8 cellular contexts compared by ENCODE assay signal in the genomic region with DNA sequence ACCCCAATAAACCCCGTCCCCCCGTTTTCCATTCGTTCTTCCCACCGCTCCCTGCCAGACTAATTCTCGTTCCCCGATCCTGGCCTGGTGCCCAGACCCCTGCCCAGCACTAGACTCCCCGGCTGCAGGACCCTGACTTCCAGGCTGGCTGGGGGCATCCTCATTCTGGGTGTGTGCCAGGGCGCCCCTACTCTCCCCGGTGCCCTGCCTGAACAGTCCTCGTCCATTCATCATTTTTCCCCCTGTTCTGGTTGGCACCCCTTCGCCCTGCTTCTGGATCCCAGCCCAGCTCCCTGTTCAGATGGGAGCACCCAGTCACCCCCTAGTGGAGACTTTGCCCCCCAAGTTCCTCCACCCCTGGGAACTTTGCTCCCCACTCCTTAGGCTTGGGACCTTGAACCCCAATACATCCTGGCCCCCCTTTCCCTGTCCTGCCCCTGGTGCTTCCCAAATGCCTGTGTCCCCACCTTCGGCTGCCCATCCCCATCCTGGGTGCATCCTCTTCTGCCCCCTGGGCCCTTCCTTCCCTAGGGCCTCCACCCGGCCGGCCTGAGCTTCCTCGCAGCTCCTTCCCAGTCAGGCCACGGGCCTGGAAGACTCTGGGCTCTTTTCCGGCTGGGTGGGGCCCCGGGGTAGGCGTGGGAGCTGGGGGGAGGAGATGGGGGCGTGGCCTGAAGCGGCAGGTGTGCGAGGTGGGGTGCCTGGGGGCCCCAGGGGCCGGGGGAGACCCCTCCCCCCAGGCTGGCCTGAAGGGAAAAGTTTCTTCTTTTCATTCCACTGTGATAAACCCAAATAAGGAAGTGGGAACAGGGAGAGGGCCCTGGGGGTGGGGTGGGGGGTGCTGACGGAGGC. TPM values are rescaled to one million over a fixed set of nuclear protein-coding genes. Genes with fewer than 3 reads are reported as not detected.
DNase-seq lines count a peak whose midpoint lies in the region; ATAC-seq, FAIRE-seq and TF ChIP-seq lines count a peak whose summit lies in the region.

No MANE protein-coding gene starts in this region.

- H3K4me3 ChIP-seq in AG04449 (ENCODE audit: low read depth, low read length) (peak overlapping the region; percentile 82), epithelial cell of esophagus (ENCODE audit: low read length) (peak overlapping the region; percentile 90)

- TF ChIP-seq POLR2A in GM12892 (IDR thresholded peaks at IDR 0.05; ENCODE audit: low read depth, low read length): no peak

- FAIRE-seq in GM12892 (lab: Jason Lieb, UNC): peak; percentile 66

- CTCF ChIA-PET in AG04449 (lab: Yijun Ruan, JAX): interaction anchor here (0.7 to 10.8 kb wide), 20 partner anchors 9 to 468 kb away, joined by 3 to 224 read pairs (median 8); a partner anchor contains a TSS

- peak overlapping the region; percentile 83 to 94 (median 89) for H3K4me3 Mint-ChIP-seq in naive B cell

- H3K27me3 Mint-ChIP-seq in naive B cell: no peaks in the 10 kb centered on the region

- peaks cover 19 to 34% (median 25%) of the 10 kb centered on the region in 3 donors for H3K4me1 Mint-ChIP-seq in naive B cell

- POLR2A ChIA-PET in AG04449 (lab: Yijun Ruan, JAX): interaction anchor here (0.7 to 1.9 kb wide), 10 partner anchors 9 to 66 kb away, joined by 3 to 18 read pairs (median 5); a partner anchor contains a TSS

- ATAC-seq in SK-N-SH treated with all-trans-retinoic acid at 6 μM for 48 hours (peak; percentile 53), naive B cell (ENCODE audit: low read depth in 2 of 2) (peak in 1 of 2 donors; percentile 5), GM21619 (IDR thresholded peaks at IDR 0.05; ENCODE audit: unreplicated experiment) (no peak)

- peak overlapping the region in 5 of 6 donors; percentile 53 to 94 (median 79) for H3K27ac Mint-ChIP-seq in naive B cell

- no peaks in the 10 kb centered on the region for H3K9me3 Mint-ChIP-seq in naive B cell

- no peaks in the 10 kb centered on the region for H3K36me3 Mint-ChIP-seq in naive B cell

- TF ChIP-seq CTCF in AG04449 (IDR thresholded peaks at IDR 0.05; ENCODE audit: insufficient read depth, low read length, missing control alignments) (peak; percentile 44), epithelial cell of esophagus (IDR thresholded peaks at IDR 0.05; ENCODE audit: insufficient read depth, low read depth, low read length, missing control alignments) (peak; percentile 34)

- no peak for DNase-seq in AG04449 (ENCODE audit: low read depth, low spot score)
- DNase-seq in GM12892 (ENCODE audit: insufficient read length): peak; percentile 69
- DNase-seq in epithelial cell of esophagus (ENCODE audit: low read depth): peak; percentile 72
- DNase-seq in naive B cell: no peak
- no peak for DNase-seq in SHP77 (lab: John Stamatoyannopoulos, UW)
- no peak for DNase-seq in NCI-H1436 treated with DMSO at 0.1 percent for 48 hours (lab: John Stamatoyannopoulos, UW)

TF ChIP-seq in SK-N-SH treated with all-trans-retinoic acid at 6 μM for 48 hours, 23 proteins besides CTCF, POLR2A, EP300 and RAD21:
- no peak for TF ChIP-seq SNAI2 (CRISPR knock-in tag; IDR thresholded peaks at IDR 0.05)
- TF ChIP-seq ISL1 (CRISPR knock-in tag; IDR thresholded peaks at IDR 0.05): no peak
- no peak for TF ChIP-seq ZNF565 (CRISPR knock-in tag; conservative IDR thresholded peaks at IDR 0.05; ENCODE audit: low read depth)
- TF ChIP-seq, protein P1, sequence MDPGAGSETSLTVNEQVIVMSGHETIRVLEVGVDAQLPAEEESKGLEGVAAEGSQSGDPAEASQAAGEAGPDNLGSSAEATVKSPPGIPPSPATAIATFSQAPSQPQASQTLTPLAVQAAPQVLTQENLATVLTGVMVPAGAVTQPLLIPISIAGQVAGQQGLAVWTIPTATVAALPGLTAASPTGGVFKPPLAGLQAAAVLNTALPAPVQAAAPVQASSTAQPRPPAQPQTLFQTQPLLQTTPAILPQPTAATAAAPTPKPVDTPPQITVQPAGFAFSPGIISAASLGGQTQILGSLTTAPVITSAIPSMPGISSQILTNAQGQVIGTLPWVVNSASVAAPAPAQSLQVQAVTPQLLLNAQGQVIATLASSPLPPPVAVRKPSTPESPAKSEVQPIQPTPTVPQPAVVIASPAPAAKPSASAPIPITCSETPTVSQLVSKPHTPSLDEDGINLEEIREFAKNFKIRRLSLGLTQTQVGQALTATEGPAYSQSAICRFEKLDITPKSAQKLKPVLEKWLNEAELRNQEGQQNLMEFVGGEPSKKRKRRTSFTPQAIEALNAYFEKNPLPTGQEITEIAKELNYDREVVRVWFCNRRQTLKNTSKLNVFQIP (CRISPR knock-in tag; IDR thresholded peaks at IDR 0.05; ENCODE audit: borderline replicate concordance, low read depth): no peak
- no peak for TF ChIP-seq ZC3H10 (CRISPR knock-in tag; IDR thresholded peaks at IDR 0.05)
- TF ChIP-seq ARNTL (CRISPR knock-in tag; IDR thresholded peaks at IDR 0.05; ENCODE audit: borderline replicate concordance, low read depth): no peak
- TF ChIP-seq OSR1 (CRISPR knock-in tag; IDR thresholded peaks at IDR 0.05): no peak
- no peak for TF ChIP-seq ZFP30 (CRISPR knock-in tag; IDR thresholded peaks at IDR 0.05)
- no peak for TF ChIP-seq TOX (CRISPR knock-in tag; IDR thresholded peaks at IDR 0.05; ENCODE audit: borderline replicate concordance)
- TF ChIP-seq, protein P2, sequence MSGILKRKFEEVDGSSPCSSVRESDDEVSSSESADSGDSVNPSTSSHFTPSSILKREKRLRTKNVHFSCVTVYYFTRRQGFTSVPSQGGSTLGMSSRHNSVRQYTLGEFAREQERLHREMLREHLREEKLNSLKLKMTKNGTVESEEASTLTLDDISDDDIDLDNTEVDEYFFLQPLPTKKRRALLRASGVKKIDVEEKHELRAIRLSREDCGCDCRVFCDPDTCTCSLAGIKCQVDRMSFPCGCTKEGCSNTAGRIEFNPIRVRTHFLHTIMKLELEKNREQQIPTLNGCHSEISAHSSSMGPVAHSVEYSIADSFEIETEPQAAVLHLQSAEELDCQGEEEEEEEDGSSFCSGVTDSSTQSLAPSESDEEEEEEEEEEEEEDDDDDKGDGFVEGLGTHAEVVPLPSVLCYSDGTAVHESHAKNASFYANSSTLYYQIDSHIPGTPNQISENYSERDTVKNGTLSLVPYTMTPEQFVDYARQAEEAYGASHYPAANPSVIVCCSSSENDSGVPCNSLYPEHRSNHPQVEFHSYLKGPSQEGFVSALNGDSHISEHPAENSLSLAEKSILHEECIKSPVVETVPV (CRISPR knock-in tag; IDR thresholded peaks at IDR 0.05): no peak
- TF ChIP-seq PPARA (CRISPR knock-in tag; IDR thresholded peaks at IDR 0.05; ENCODE audit: borderline replicate concordance): no peak
- TF ChIP-seq ZNF8 (CRISPR knock-in tag; IDR thresholded peaks at IDR 0.05): no peak
- no peak for TF ChIP-seq RARB (CRISPR knock-in tag; IDR thresholded peaks at IDR 0.05)
- TF ChIP-seq CSDC2 (CRISPR knock-in tag; IDR thresholded peaks at IDR 0.05): no peak
- no peak for TF ChIP-seq ESRRG (CRISPR knock-in tag; IDR thresholded peaks at IDR 0.05)
- no peak for TF ChIP-seq ZNF70 (CRISPR knock-in tag; IDR thresholded peaks at IDR 0.05)
TF ChIP-seq in SK-N-SH treated with all-trans-retinoic acid at 6 μM for 48 hours: peak in this region for 0.

RNA-seq across cellular contexts. Expression of a gene that starts 0.9 kb away (rescaled TPM):
- polyA plus RNA-seq in GM12892 (2012; ENCODE audit: missing spikeins): 5.9 TPM
- under 1 TPM in 5 of 6 donors, not detected in 1; 0.12 to 0.55 (median 0.21) TPM for polyA plus RNA-seq in naive B cell (ENCODE audit: low read depth in 6 of 6)

RNA-seq across cellular contexts. Expression of a gene that starts 5.5 kb away (rescaled TPM):
- 121 TPM for polyA plus RNA-seq in GM12892 (2012; ENCODE audit: missing spikeins)
- 10 to 100 TPM; 21.2 to 49.9 (median 40.3) TPM for polyA plus RNA-seq in naive B cell (ENCODE audit: low read depth in 6 of 6)

RNA-seq across cellular contexts. Expression of a gene that starts 11.3 kb away (rescaled TPM):
- 33.2 TPM for polyA plus RNA-seq in GM12892 (2012; ENCODE audit: missing spikeins)
- 10 to 100 TPM; 65.3 to 94.8 (median 79.8) TPM for polyA plus RNA-seq in naive B cell (ENCODE audit: low read depth in 6 of 6)

RNA-seq across cellular contexts. Expression of a gene that starts 17.8 kb away (rescaled TPM):
- 72.9 TPM for polyA plus RNA-seq in GM12892 (2012; ENCODE audit: missing spikeins)
- 10 to 100 TPM; 10.9 to 33.7 (median 28.1) TPM for polyA plus RNA-seq in naive B cell (ENCODE audit: low read depth in 6 of 6)

RNA-seq across cellular contexts. Expression of a gene that starts 21.9 kb away (rescaled TPM):
- 41.5 TPM for polyA plus RNA-seq in GM12892 (2012; ENCODE audit: missing spikeins)
- polyA plus RNA-seq in naive B cell (ENCODE audit: low read depth in 6 of 6): 10 to 100 TPM; 41.9 to 66.6 (median 50.5) TPM

Comparison
In these comparisons a context has a peak if more than half of its experiments do, and no peak if none do; other contexts are left out.
1. DNase-seq: peak in GM12892 (single experiment) and epithelial cell of esophagus (single experiment); none in AG04449 (single experiment), naive B cell (single experiment), SHP77 (0 of 2) and NCI-H1436 treated with DMSO at 0.1 percent for 48 hours (single experiment).